ENCODE assay signal across 11 cellular contexts in the genomic region with DNA sequence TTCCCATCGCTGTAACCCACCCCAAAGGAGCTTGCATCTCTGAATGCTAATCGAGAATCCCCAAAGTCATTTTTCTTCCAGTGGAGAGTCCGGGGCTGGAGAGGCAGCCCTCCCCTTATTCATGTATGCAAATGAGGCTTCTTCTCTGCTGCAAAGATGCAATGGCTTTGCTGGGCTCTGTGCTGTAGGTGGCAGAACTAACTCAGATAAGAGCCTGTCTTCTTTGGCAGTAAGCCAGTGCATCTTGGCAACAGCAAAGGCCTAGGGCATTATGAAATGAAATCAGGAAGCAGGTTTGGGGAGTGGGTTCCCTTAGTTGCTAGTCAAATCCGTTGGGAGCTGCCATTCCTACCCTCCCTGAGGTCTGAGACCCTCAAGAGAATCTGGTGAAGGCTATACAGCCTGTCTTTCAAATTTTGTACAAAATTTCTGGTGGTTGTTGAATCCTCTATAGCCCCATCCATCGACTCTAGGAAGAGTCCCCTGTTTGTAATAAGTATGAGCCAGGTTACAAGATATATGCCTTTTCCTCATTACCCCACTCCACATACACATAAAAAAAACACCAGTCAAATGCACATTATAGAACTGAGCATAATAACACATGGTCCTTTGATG.
DNase-seq lines count a peak whose midpoint lies in the region; ATAC-seq and TF ChIP-seq lines count a peak whose summit lies in the region.
"Had no signal": no experiment of that assay in that cellular context is flagged by ENCODE, and none has a peak within 500 bp of the region (broad histone marks: within the 10 kb centered on the region; RNA-seq: fewer than 3 reads in every experiment).

No MANE protein-coding gene starts in this region.

- H3K27me3 Mint-ChIP-seq in HFFc6 (ENCODE audit: insufficient read depth): no peaks in the 10 kb centered on the region; the same call in 1 of the 2 replicates
- H3K27me3 Mint-ChIP-seq: activated B cell treated with CpG ODN at 0.5 μM for 24 hours, memory B cell had no signal

- no peak overlapping the region for H3K4me3 ChIP-seq in heart right ventricle
- H3K4me3 ChIP-seq in skeletal muscle cell (ENCODE audit: low read depth, low read length): no peak overlapping the region
- H3K4me3 ChIP-seq: HAP-1 had no signal

- H3K9me3 ChIP-seq in heart right ventricle: no peaks in the 10 kb centered on the region
- H3K9me3 ChIP-seq: HAP-1 had no signal

- H3K27ac Mint-ChIP-seq in HFFc6: no peak overlapping the region
- H3K27ac Mint-ChIP-seq: activated B cell treated with CpG ODN at 0.5 μM for 24 hours, memory B cell had no signal

- ATAC-seq in heart right ventricle (peak in 4 of 8 donors; percentile 42 to 72 (median 59)), GM19023 (IDR thresholded peaks at IDR 0.05; ENCODE audit: unreplicated experiment) (no peak), GM19395 (IDR thresholded peaks at IDR 0.05; ENCODE audit: unreplicated experiment) (no peak)

- no peaks in the 10 kb centered on the region for H3K27me3 ChIP-seq in heart right ventricle

- no peaks in the 10 kb centered on the region for H3K36me3 Mint-ChIP-seq in HFFc6 (ENCODE audit: low read depth)
- H3K36me3 Mint-ChIP-seq: memory B cell had no signal

- H3K36me3 ChIP-seq in heart right ventricle: peaks cover 0 to under 1% (median 0%) of the 10 kb centered on the region in 9 donors
- H3K36me3 ChIP-seq: HAP-1 had no signal

- no peaks in the 10 kb centered on the region for H3K9me3 Mint-ChIP-seq in HFFc6
- H3K9me3 Mint-ChIP-seq: memory B cell had no signal

- H3K27ac ChIP-seq in heart right ventricle: peak overlapping the region in 1 of 10 donors; percentile 33

- DNase-seq in HFFc6: peak; percentile 80
- peak; percentile 12 for DNase-seq in T1000 (lab: John Stamatoyannopoulos, UW)
- peak in 1 of 2 donors; percentile 41 for DNase-seq in heart right ventricle
- peak; percentile 56 for DNase-seq in skeletal muscle cell (ENCODE audit: low read depth)
- no peak for DNase-seq in NCI-H1048 (lab: John Stamatoyannopoulos, UW)
- no peak for DNase-seq in SKM-1 treated with dmso at 0.1 percent for 144 hours (lab: John Stamatoyannopoulos, UW; ENCODE audit: unreplicated experiment)
- DNase-seq: activated B cell treated with CpG ODN at 0.5 μM for 24 hours had no signal

- peaks cover 0 to 29% (median 14%) of the 10 kb centered on the region in 9 donors for H3K4me1 ChIP-seq in heart right ventricle
- H3K4me1 ChIP-seq: HAP-1 had no signal

- no peak overlapping the region for H3K4me3 Mint-ChIP-seq in HFFc6
- H3K4me3 Mint-ChIP-seq: activated B cell treated with CpG ODN at 0.5 μM for 24 hours, memory B cell had no signal

- intact Hi-C loops in heart right ventricle (cut with DNase I): loop anchor here in 4 of 10 donors (10.0 kb wide), 2 partner anchors 218 to 808 kb away; no protein-coding TSS in a partner anchor

- TF ChIP-seq CTCF in HFFc6 (IDR thresholded peaks at IDR 0.05) (peak; percentile 76), heart right ventricle (IDR thresholded peaks at IDR 0.05) (peak in 6 of 9 donors; percentile 29 to 54 (median 40))

- H3K4me1 Mint-ChIP-seq in HFFc6 (ENCODE audit: low read depth): peaks cover 29% of the 10 kb centered on the region
- H3K4me1 Mint-ChIP-seq: activated B cell treated with CpG ODN at 0.5 μM for 24 hours, memory B cell had no signal

- WGBS in heart right ventricle, 2 donors: 52 to 55% methylated on average over 5 of the region's 5 CpGs

Comparison
In these comparisons a context has a peak if more than half of its experiments do, and no peak if none do; other contexts are left out.
1. DNase-seq: peak in HFFc6 (single experiment), T1000 (single experiment) and skeletal muscle cell (single experiment); none in NCI-H1048 (single experiment) and SKM-1 treated with dmso at 0.1 percent for 144 hours (single experiment).